ENCODE assay signal across 8 cellular contexts in the genomic region with DNA sequence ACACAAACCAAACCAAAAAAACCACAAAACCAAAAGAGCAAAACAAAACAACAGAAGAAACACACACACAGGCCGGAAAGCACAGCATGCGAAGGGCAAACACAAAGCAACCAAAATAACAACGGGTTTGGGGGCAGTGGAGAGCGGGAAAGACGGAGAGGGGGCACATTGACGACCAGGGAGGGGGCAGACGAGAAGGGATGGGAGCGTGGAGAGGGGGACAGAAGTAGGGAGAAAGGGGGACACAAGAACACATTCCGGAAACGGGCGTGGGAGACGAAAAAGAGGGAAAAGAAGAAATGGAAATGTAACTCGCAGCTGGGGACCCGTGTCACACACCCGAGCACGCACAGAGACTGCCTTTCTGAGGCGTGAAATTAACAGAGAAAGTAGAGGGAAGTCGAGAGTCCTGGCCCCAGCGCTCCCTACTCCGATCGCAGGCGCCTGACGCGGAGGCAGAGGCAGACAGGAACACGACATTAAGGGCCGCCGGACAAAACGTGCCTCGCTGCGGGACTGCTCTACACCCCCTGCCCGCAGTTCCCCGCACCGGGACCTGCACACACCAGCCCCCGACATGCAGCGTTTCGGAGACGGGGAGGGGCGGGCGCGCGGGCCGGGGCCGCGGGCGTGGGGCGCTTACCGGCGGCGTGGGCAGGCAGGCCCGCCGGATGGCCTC. TPM values are rescaled to one million over a fixed set of nuclear protein-coding genes. Genes with fewer than 3 reads are reported as not detected.
DNase-seq lines count a peak whose midpoint lies in the region; ATAC-seq, FAIRE-seq and TF ChIP-seq lines count a peak whose summit lies in the region.

No MANE protein-coding gene starts in this region.

- DNase-seq in stimulated activated CD4-positive, alpha-beta T cell treated with anti-CD3 and anti-CD28 coated beads, Interleukin-12 subunit alpha, Interleukin-12 subunit beta, amount 100 ng/mL, for 4 hours, result peak; percentile 6
- DNase-seq in stimulated activated CD4-positive, alpha-beta T cell treated with anti-CD3 and anti-CD28 coated beads, Interleukin-2, amount 100 ng/mL, for 48 hours, result no peak
- peak; percentile 54 for DNase-seq in OCI-M1 (lab: John Stamatoyannopoulos, UW)
- peak; percentile 47 for DNase-seq in germinal center (ENCODE audit: low spot score)
- no peak for DNase-seq in G401 (ENCODE audit: low spot score)
- no peak for DNase-seq in D721Med (ENCODE audit: insufficient read length, low spot score)

- peak; percentile 24 for ATAC-seq in HG02885 (IDR thresholded peaks at IDR 0.05; ENCODE audit: poor library complexity, unreplicated experiment)
- ATAC-seq in stimulated activated memory B cell treated with anti-CD40 and anti-IgM and Interleukin-4, amounts not matched to agents 10 μg/mL and 1 μg/mL and 100 μg/mL, for 72 hours, result no peak

- peak overlapping the region; percentile 80 for H3K27ac Mint-ChIP-seq in stimulated activated memory B cell treated with anti-CD40 and anti-IgM and Interleukin-4, amounts not matched to agents 10 μg/mL and 1 μg/mL and 100 μg/mL, for 72 hours

- no peak for FAIRE-seq in D721Med (lab: Jason Lieb, UNC)

- peaks cover 90% of the 10 kb centered on the region for H3K27me3 Mint-ChIP-seq in stimulated activated memory B cell treated with anti-CD40 and anti-IgM and Interleukin-4, amounts not matched to agents 10 μg/mL and 1 μg/mL and 100 μg/mL, for 72 hours

- peaks cover 42% of the 10 kb centered on the region for H3K4me1 Mint-ChIP-seq in stimulated activated memory B cell treated with anti-CD40 and anti-IgM and Interleukin-4, amounts not matched to agents 10 μg/mL and 1 μg/mL and 100 μg/mL, for 72 hours

- peak overlapping the region; percentile 66 for H3K4me3 Mint-ChIP-seq in stimulated activated memory B cell treated with anti-CD40 and anti-IgM and Interleukin-4, amounts not matched to agents 10 μg/mL and 1 μg/mL and 100 μg/mL, for 72 hours

- no peaks in the 10 kb centered on the region for H3K36me3 Mint-ChIP-seq in stimulated activated memory B cell treated with anti-CD40 and anti-IgM and Interleukin-4, amounts not matched to agents 10 μg/mL and 1 μg/mL and 100 μg/mL, for 72 hours

- TF ChIP-seq CTCF in D721Med (IDR thresholded peaks at IDR 0.05; ENCODE audit: insufficient read depth, missing control alignments), result no peak

- peaks cover 3% of the 10 kb centered on the region for H3K9me3 Mint-ChIP-seq in stimulated activated memory B cell treated with anti-CD40 and anti-IgM and Interleukin-4, amounts not matched to agents 10 μg/mL and 1 μg/mL and 100 μg/mL, for 72 hours

- in situ Hi-C loops in G401 (cut with HindIII; ENCODE audit: low sequenced_read_pairs), result no loop called here

RNA-seq across cellular contexts. Expression of gene POU4F1, which starts 0.7 kb away (rescaled TPM):
- not detected in 2 replicates for total RNA-seq in G401 (2014; rRNA removed; shearing (Covaris generic))

RNA-seq across cellular contexts. Expression of gene OBI1, which starts 56.3 kb away (rescaled TPM):
- total RNA-seq in G401 (2014; rRNA removed; shearing (Covaris generic)), result 9.2 and 10.7 TPM in 2 replicates

Comparison
In these comparisons a context has a peak if more than half of its experiments do, and no peak if none do; other contexts are left out.
1. DNase-seq: peak in stimulated activated CD4-positive, alpha-beta T cell treated with anti-CD3 and anti-CD28 coated beads, Interleukin-12 subunit alpha, Interleukin-12 subunit beta, amount 100 ng/mL, for 4 hours (single experiment), OCI-M1 (single experiment) and germinal center (single experiment); none in stimulated activated CD4-positive, alpha-beta T cell treated with anti-CD3 and anti-CD28 coated beads, Interleukin-2, amount 100 ng/mL, for 48 hours (0 of 2), G401 (single experiment) and D721Med (single experiment).